Comparison of ENCODE assay signal across 2 cellular contexts in genomic region chr1:153626477-153626928, GRCh38.
TF ChIP-seq lines count a peak whose summit lies in the region.

No MANE protein-coding gene starts in this region.

TF ChIP-seq in GM12878, 131 proteins besides CTCF, POLR2A, EP300 and RAD21:
- no peak for TF ChIP-seq ZNF207 (IDR thresholded peaks at IDR 0.05; ENCODE audit: borderline replicate concordance)
- no peak for TF ChIP-seq BACH1 (IDR thresholded peaks at IDR 0.05; ENCODE audit: borderline replicate concordance)
- no peak for TF ChIP-seq JUND (IDR thresholded peaks at IDR 0.05; ENCODE audit: low read depth, low read length)
- no peak for TF ChIP-seq TCF12 (IDR thresholded peaks at IDR 0.05; ENCODE audit: low read depth, low read length)
- no peak for TF ChIP-seq HDAC6 (IDR thresholded peaks at IDR 0.05; ENCODE audit: unreplicated experiment)
- no peak for TF ChIP-seq ZSCAN29 (IDR thresholded peaks at IDR 0.05)
- no peak for TF ChIP-seq IRF3 (IDR thresholded peaks at IDR 0.05)
- no peak for TF ChIP-seq PML (IDR thresholded peaks at IDR 0.05; ENCODE audit: low read length)
- no peak for TF ChIP-seq JUNB (IDR thresholded peaks at IDR 0.05)
- no peak for TF ChIP-seq MTA3 (IDR thresholded peaks at IDR 0.05; ENCODE audit: borderline replicate concordance, low read length)
- TF ChIP-seq ETV6 (conservative IDR thresholded peaks at IDR 0.05 in 1 of 2, IDR thresholded peaks at IDR 0.05 in 1 of 2; ENCODE audit: borderline replicate concordance in 1 of 2, low read depth in 1 of 2): no peak
- no peak for TF ChIP-seq CBX3 (IDR thresholded peaks at IDR 0.05; ENCODE audit: borderline replicate concordance, low read depth)
- no peak for TF ChIP-seq HDGF (IDR thresholded peaks at IDR 0.05)

TF ChIP-seq in SK-N-SH, 30 proteins besides CTCF, POLR2A, EP300 and RAD21:
- TF ChIP-seq ZBTB33 (IDR thresholded peaks at IDR 0.05; ENCODE audit: borderline replicate concordance, low read depth) (no peak), REST (IDR thresholded peaks at IDR 0.05; ENCODE audit: low read depth, low read length) (no peak), ELF1 (IDR thresholded peaks at IDR 0.05) (no peak), EZH2phosphoT487 (IDR thresholded peaks at IDR 0.05; ENCODE audit: borderline replicate concordance, low read depth) (no peak), YY1 (IDR thresholded peaks at IDR 0.05; ENCODE audit: low read depth) (no peak), RXRA (IDR thresholded peaks at IDR 0.05; ENCODE audit: borderline replicate concordance, low read depth) (no peak), GATA2 (CRISPR knock-in tag; IDR thresholded peaks at IDR 0.05) (no peak), GABPA (IDR thresholded peaks at IDR 0.05; ENCODE audit: low read depth) (no peak), TEAD4 (IDR thresholded peaks at IDR 0.05; ENCODE audit: borderline replicate concordance, insufficient read depth) (no peak), POLR2AphosphoS5 (IDR thresholded peaks at IDR 0.05; ENCODE audit: low read depth, low read length) (no peak), MXI1 (IDR thresholded peaks at IDR 0.05; ENCODE audit: low read depth, low read length) (no peak), FOXM1 (IDR thresholded peaks at IDR 0.05; ENCODE audit: low read depth) (no peak), PBX3 (IDR thresholded peaks at IDR 0.05) (no peak), RFX5 (IDR thresholded peaks at IDR 0.05; ENCODE audit: low read length) (no peak)
TF ChIP-seq in SK-N-SH: peak in this region for 0.
